ENCODE assay signal across 1 cellular context in genomic region chr19:45443462-45444317, GRCh38.
TF ChIP-seq lines count a peak whose summit lies in the region.

No MANE protein-coding gene starts in this region.

TF ChIP-seq in HepG2, 621 proteins besides CTCF, POLR2A, EP300 and RAD21 (continued from another document):
- TF ChIP-seq, protein P1, sequence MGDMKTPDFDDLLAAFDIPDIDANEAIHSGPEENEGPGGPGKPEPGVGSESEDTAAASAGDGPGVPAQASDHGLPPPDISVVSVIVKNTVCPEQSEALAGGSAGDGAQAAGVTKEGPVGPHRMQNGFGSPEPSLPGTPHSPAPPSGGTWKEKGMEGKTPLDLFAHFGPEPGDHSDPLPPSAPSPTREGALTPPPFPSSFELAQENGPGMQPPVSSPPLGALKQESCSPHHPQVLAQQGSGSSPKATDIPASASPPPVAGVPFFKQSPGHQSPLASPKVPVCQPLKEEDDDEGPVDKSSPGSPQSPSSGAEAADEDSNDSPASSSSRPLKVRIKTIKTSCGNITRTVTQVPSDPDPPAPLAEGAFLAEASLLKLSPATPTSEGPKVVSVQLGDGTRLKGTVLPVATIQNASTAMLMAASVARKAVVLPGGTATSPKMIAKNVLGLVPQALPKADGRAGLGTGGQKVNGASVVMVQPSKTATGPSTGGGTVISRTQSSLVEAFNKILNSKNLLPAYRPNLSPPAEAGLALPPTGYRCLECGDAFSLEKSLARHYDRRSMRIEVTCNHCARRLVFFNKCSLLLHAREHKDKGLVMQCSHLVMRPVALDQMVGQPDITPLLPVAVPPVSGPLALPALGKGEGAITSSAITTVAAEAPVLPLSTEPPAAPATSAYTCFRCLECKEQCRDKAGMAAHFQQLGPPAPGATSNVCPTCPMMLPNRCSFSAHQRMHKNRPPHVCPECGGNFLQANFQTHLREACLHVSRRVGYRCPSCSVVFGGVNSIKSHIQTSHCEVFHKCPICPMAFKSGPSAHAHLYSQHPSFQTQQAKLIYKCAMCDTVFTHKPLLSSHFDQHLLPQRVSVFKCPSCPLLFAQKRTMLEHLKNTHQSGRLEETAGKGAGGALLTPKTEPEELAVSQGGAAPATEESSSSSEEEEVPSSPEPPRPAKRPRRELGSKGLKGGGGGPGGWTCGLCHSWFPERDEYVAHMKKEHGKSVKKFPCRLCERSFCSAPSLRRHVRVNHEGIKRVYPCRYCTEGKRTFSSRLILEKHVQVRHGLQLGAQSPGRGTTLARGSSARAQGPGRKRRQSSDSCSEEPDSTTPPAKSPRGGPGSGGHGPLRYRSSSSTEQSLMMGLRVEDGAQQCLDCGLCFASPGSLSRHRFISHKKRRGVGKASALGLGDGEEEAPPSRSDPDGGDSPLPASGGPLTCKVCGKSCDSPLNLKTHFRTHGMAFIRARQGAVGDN (CRISPR knock-in tag; IDR thresholded peaks at IDR 0.05) = peak; percentile 77
- TF ChIP-seq ZNF431 (CRISPR knock-in tag; IDR thresholded peaks at IDR 0.05; ENCODE audit: borderline replicate concordance, low read depth) (0 out of 2 replicates have a peak, but pooled peaks have one; percentile 51), ZBTB2 (CRISPR knock-in tag; IDR thresholded peaks at IDR 0.05; ENCODE audit: low read depth) (peak; percentile 38; the same call in 1 of the 2 replicates), ZBTB38 (CRISPR knock-in tag; IDR thresholded peaks at IDR 0.05) (no peak), HCFC1 (IDR thresholded peaks at IDR 0.05; ENCODE audit: low read depth, low read length) (no peak), ZNF317 (CRISPR knock-in tag; IDR thresholded peaks at IDR 0.05) (0 out of 2 replicates have a peak, but pooled peaks have one; percentile 39), CEBPB (IDR thresholded peaks at IDR 0.05; ENCODE audit: borderline replicate concordance, low read depth, low read length) (peak; percentile 94), ZGPAT (CRISPR knock-in tag; IDR thresholded peaks at IDR 0.05) (peak; percentile 73; the same call in 1 of the 2 replicates), SP5 (CRISPR knock-in tag; IDR thresholded peaks at IDR 0.05; ENCODE audit: borderline replicate concordance, low read depth) (peak; percentile 90), ZNF772 (CRISPR knock-in tag; IDR thresholded peaks at IDR 0.05) (peak; percentile 35; the same call in 1 of the 2 replicates), BCL6 (CRISPR knock-in tag; IDR thresholded peaks at IDR 0.05) (peak; percentile 70), SAFB2 (CRISPR knock-in tag; IDR thresholded peaks at IDR 0.05; ENCODE audit: borderline replicate concordance, low read depth) (no peak), POLR2AphosphoS5 (IDR thresholded peaks at IDR 0.05; ENCODE audit: low read depth, low read length) (no peak), NRL (CRISPR knock-in tag; IDR thresholded peaks at IDR 0.05; ENCODE audit: borderline replicate concordance) (peak; percentile 40; the same call in 1 of the 2 replicates), ZBTB44 (CRISPR knock-in tag; IDR thresholded peaks at IDR 0.05) (no peak), SMYD3 (CRISPR knock-in tag; IDR thresholded peaks at IDR 0.05) (no peak), RARA (CRISPR knock-in tag; IDR thresholded peaks at IDR 0.05) (peak; percentile 86), ZNF282 (IDR thresholded peaks at IDR 0.05; ENCODE audit: partially characterized antibody) (no peak), SMARCE1 (IDR thresholded peaks at IDR 0.05; ENCODE audit: borderline replicate concordance) (no peak), REXO4 (CRISPR knock-in tag; IDR thresholded peaks at IDR 0.05; ENCODE audit: borderline replicate concordance) (no peak), ZNF335 (CRISPR knock-in tag; IDR thresholded peaks at IDR 0.05) (0 out of 2 replicates have a peak, but pooled peaks have one; percentile 55), PAWR (CRISPR knock-in tag; IDR thresholded peaks at IDR 0.05; ENCODE audit: borderline replicate concordance) (no peak), ZNF205 (CRISPR knock-in tag; IDR thresholded peaks at IDR 0.05) (0 out of 2 replicates have a peak, but pooled peaks have one; percentile 34), RFX5 (IDR thresholded peaks at IDR 0.05; ENCODE audit: low read depth, low read length) (peak; percentile 70), RELA (CRISPR knock-in tag; IDR thresholded peaks at IDR 0.05) (no peak), ZNF430 (CRISPR knock-in tag; IDR thresholded peaks at IDR 0.05) (0 out of 2 replicates have a peak, but pooled peaks have one; percentile 39), E2F1 (CRISPR knock-in tag; IDR thresholded peaks at IDR 0.05) (0 out of 2 replicates have a peak, but pooled peaks have one; percentile 21), ZNF550 (CRISPR knock-in tag; IDR thresholded peaks at IDR 0.05; ENCODE audit: borderline replicate concordance) (0 out of 2 replicates have a peak, but pooled peaks have one; percentile 33), YEATS2 (CRISPR knock-in tag; IDR thresholded peaks at IDR 0.05; ENCODE audit: borderline replicate concordance) (peak; percentile 42; the same call in 1 of the 2 replicates)
- TF ChIP-seq, protein P2, sequence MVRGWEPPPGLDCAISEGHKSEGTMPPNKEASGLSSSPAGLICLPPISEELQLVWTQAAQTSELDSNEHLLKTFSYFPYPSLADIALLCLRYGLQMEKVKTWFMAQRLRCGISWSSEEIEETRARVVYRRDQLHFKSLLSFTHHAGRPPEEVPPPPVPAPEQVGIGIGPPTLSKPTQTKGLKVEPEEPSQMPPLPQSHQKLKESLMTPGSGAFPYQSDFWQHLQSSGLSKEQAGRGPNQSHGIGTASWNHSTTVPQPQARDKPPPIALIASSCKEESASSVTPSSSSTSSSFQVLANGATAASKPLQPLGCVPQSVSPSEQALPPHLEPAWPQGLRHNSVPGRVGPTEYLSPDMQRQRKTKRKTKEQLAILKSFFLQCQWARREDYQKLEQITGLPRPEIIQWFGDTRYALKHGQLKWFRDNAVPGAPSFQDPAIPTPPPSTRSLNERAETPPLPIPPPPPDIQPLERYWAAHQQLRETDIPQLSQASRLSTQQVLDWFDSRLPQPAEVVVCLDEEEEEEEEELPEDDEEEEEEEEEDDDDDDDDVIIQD (CRISPR knock-in tag; IDR thresholded peaks at IDR 0.05; ENCODE audit: low read depth) = 0 out of 2 replicates have a peak, but pooled peaks have one; percentile 27
- TF ChIP-seq, protein P3, sequence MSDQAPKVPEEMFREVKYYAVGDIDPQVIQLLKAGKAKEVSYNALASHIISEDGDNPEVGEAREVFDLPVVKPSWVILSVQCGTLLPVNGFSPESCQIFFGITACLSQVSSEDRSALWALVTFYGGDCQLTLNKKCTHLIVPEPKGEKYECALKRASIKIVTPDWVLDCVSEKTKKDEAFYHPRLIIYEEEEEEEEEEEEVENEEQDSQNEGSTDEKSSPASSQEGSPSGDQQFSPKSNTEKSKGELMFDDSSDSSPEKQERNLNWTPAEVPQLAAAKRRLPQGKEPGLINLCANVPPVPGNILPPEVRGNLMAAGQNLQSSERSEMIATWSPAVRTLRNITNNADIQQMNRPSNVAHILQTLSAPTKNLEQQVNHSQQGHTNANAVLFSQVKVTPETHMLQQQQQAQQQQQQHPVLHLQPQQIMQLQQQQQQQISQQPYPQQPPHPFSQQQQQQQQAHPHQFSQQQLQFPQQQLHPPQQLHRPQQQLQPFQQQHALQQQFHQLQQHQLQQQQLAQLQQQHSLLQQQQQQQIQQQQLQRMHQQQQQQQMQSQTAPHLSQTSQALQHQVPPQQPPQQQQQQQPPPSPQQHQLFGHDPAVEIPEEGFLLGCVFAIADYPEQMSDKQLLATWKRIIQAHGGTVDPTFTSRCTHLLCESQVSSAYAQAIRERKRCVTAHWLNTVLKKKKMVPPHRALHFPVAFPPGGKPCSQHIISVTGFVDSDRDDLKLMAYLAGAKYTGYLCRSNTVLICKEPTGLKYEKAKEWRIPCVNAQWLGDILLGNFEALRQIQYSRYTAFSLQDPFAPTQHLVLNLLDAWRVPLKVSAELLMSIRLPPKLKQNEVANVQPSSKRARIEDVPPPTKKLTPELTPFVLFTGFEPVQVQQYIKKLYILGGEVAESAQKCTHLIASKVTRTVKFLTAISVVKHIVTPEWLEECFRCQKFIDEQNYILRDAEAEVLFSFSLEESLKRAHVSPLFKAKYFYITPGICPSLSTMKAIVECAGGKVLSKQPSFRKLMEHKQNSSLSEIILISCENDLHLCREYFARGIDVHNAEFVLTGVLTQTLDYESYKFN (CRISPR knock-in tag; conservative IDR thresholded peaks at IDR 0.05) = peak; percentile 72; the same call in 1 of the 2 replicates
- TF ChIP-seq, protein P4, sequence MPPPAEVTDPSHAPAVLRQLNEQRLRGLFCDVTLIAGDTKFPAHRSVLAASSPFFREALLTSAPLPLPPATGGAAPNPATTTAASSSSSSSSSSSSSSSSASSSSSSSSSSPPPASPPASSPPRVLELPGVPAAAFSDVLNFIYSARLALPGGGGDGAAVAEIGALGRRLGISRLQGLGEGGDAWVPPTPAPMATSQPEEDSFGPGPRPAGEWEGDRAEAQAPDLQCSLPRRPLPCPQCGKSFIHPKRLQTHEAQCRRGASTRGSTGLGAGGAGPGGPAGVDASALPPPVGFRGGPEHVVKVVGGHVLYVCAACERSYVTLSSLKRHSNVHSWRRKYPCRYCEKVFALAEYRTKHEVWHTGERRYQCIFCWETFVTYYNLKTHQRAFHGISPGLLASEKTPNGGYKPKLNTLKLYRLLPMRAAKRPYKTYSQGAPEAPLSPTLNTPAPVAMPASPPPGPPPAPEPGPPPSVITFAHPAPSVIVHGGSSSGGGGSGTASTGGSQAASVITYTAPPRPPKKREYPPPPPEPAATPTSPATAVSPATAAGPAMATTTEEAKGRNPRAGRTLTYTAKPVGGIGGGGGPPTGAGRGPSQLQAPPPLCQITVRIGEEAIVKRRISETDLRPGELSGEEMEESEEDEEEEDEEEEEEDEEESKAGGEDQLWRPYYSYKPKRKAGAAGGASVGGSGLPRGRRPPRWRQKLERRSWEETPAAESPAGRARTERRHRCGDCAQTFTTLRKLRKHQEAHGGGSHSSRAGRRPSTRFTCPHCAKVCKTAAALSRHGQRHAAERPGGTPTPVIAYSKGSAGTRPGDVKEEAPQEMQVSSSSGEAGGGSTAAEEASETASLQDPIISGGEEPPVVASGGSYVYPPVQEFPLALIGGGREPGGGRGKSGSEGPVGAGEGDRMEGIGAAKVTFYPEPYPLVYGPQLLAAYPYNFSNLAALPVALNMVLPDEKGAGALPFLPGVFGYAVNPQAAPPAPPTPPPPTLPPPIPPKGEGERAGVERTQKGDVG (CRISPR knock-in tag; IDR thresholded peaks at IDR 0.05; ENCODE audit: borderline replicate concordance) = no peak
